1 cellular context compared by ENCODE assay signal in genomic region chr15:52179278-52180195, GRCh38.
TF ChIP-seq lines count a peak whose summit lies in the region.

No MANE protein-coding gene starts in this region.

TF ChIP-seq in Ishikawa, 13 proteins besides CTCF, POLR2A, EP300 and RAD21 (continued from another document):
- TF ChIP-seq REST (IDR thresholded peaks at IDR 0.05; ENCODE audit: low read depth) (no peak), MAX (IDR thresholded peaks at IDR 0.05) (peak; percentile 52), YY1 (IDR thresholded peaks at IDR 0.05; ENCODE audit: low read depth) (peak; percentile 52; the same call in 1 of the 2 replicates), CEBPB (IDR thresholded peaks at IDR 0.05) (no peak), FOXM1 (IDR thresholded peaks at IDR 0.05; ENCODE audit: borderline replicate concordance, low read depth) (no peak), TAF1 (IDR thresholded peaks at IDR 0.05; ENCODE audit: low read depth) (peak; percentile 57; the same call in 1 of the 2 replicates)
